ENCODE assay signal across 10 cellular contexts in the genomic region with DNA sequence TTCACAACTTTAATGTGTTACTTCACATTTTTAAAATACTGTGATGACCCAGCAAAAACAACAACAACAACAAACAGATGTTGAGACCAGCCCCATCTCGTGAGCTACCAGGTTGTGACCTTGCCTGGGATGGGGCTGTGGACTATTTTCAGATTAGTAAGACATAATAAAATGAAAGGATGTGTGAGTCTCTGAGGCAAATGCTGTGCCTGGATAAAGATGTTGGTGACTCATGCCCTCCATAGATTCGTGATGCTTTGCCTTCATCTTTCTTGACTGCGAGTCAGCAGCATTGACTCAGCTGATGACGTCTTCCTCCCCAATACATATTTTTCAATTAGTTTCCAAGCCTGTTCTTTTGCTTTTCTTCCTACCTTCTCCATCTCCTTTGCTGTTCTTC.
A peak's percentile ranks its signal among the peaks of the same experiment; 100 is the strongest.
DNase-seq lines count a peak whose midpoint lies in the region; ATAC-seq and TF ChIP-seq lines count a peak whose summit lies in the region.
"Had no signal": no experiment of that assay in that cellular context is flagged by ENCODE, and none has a peak within 500 bp of the region (broad histone marks: within the 10 kb centered on the region; RNA-seq: fewer than 3 reads in every experiment).

No MANE protein-coding gene starts in this region.

- H3K9me3 Mint-ChIP-seq in MCF 10A (ENCODE audit: unreplicated experiment), result no peaks in the 10 kb centered on the region
- peaks cover 6% of the 10 kb centered on the region for H3K9me3 Mint-ChIP-seq in activated T-cell treated with anti-CD3 and anti-CD28 coated beads, Interleukin-2, amount 50 U/mL, for 24 hours
- peaks cover 0 to 11% of the 10 kb centered on the region in 2 donors for H3K9me3 Mint-ChIP-seq in stimulated activated naive CD8-positive, alpha-beta T cell treated with anti-CD3 and anti-CD28 coated beads, Interleukin-15, amount 100 ng/mL, for 72 hours
- H3K9me3 Mint-ChIP-seq: CD8-positive, alpha-beta memory T cell had no signal

- POLR2A ChIA-PET in MCF 10A (lab: Yijun Ruan, JAX), result no interaction called here

- ATAC-seq in stimulated activated naive CD8-positive, alpha-beta T cell treated with anti-CD3 and anti-CD28 coated beads, Interleukin-15, amount 100 ng/mL, for 72 hours, result peak; percentile 80
- ATAC-seq in GM21528 (IDR thresholded peaks at IDR 0.05; ENCODE audit: low FRiP score, unreplicated experiment), result no peak

- no peaks in the 10 kb centered on the region for H3K27me3 ChIP-seq in breast epithelium
- H3K27me3 ChIP-seq: spleen had no signal

- H3K4me3 ChIP-seq in breast epithelium, result no peak overlapping the region
- H3K4me3 ChIP-seq: spleen had no signal

- intact Hi-C loops in MCF 10A (cut with micrococcal nuclease), result loop anchor here (2.0 kb wide), 1 partner anchor 78 kb away; no protein-coding TSS in a partner anchor
- intact Hi-C loops in breast epithelium (cut with DNase I; ENCODE audit: low total_unique reads), result loop anchor here (10.0 kb wide), 1 partner anchor 1762 kb away; no protein-coding TSS in a partner anchor

- no peak for TF ChIP-seq CTCF in MCF 10A (IDR thresholded peaks at IDR 0.05; ENCODE audit: unreplicated experiment)
- TF ChIP-seq CTCF in breast epithelium (IDR thresholded peaks at IDR 0.05), result no peak

- DNase-seq in MCF 10A (ENCODE audit: unreplicated experiment) (peak; percentile 66), breast epithelium (ENCODE audit: low spot score in 2 of 2) (no peak), foreskin melanocyte (peak; percentile 16), COLO668 (lab: John Stamatoyannopoulos, UW; ENCODE audit: unreplicated experiment) (no peak), DMS 273 (lab: John Stamatoyannopoulos, UW; ENCODE audit: unreplicated experiment) (no peak)
- DNase-seq in activated T-cell treated with anti-CD3 and anti-CD28 coated beads, Interleukin-2, amount 50 U/mL, for 24 hours, result no peak
- peak; percentile 5 to 37 for DNase-seq in stimulated activated naive CD8-positive, alpha-beta T cell treated with anti-CD3 and anti-CD28 coated beads, Interleukin-15, amount 100 ng/mL, for 72 hours
- DNase-seq: CD8-positive, alpha-beta memory T cell; spleen had no signal

- H3K36me3 ChIP-seq in breast epithelium, result no peaks in the 10 kb centered on the region
- H3K36me3 ChIP-seq: spleen had no signal

- H3K27ac Mint-ChIP-seq in MCF 10A (ENCODE audit: low read depth, unreplicated experiment), result no peak overlapping the region
- H3K27ac Mint-ChIP-seq in activated T-cell treated with anti-CD3 and anti-CD28 coated beads, Interleukin-2, amount 50 U/mL, for 24 hours, result peak overlapping the region; percentile 75
- H3K27ac Mint-ChIP-seq in stimulated activated naive CD8-positive, alpha-beta T cell treated with anti-CD3 and anti-CD28 coated beads, Interleukin-15, amount 100 ng/mL, for 72 hours, result no peak overlapping the region

- no TSS peak for BruUV-seq in MCF 10A (replicated peaks; lab: Mats Ljungman, UMichigan)

- CTCF ChIA-PET in MCF 10A (lab: Yijun Ruan, JAX), result interaction anchor here (0.6 to 1.0 kb wide), 3 partner anchors 9 to 190 kb away, joined by 3 to 4 read pairs (median 4); no protein-coding TSS in a partner anchor

- H3K9me3 ChIP-seq in breast epithelium, result no peaks in the 10 kb centered on the region

- TF ChIP-seq POLR2A in breast epithelium (IDR thresholded peaks at IDR 0.05), result no peak

- H3K27me3 Mint-ChIP-seq in MCF 10A (ENCODE audit: insufficient read depth, unreplicated experiment), result no peaks in the 10 kb centered on the region
- no peaks in the 10 kb centered on the region for H3K27me3 Mint-ChIP-seq in activated T-cell treated with anti-CD3 and anti-CD28 coated beads, Interleukin-2, amount 50 U/mL, for 24 hours
- H3K27me3 Mint-ChIP-seq in stimulated activated naive CD8-positive, alpha-beta T cell treated with anti-CD3 and anti-CD28 coated beads, Interleukin-15, amount 100 ng/mL, for 72 hours, result no peaks in the 10 kb centered on the region

- no peak overlapping the region for H3K27ac ChIP-seq in breast epithelium
- H3K27ac ChIP-seq: spleen had no signal

- peaks cover under 1% of the 10 kb centered on the region for H3K36me3 Mint-ChIP-seq in MCF 10A (ENCODE audit: insufficient read depth, unreplicated experiment)
- no peaks in the 10 kb centered on the region for H3K36me3 Mint-ChIP-seq in activated T-cell treated with anti-CD3 and anti-CD28 coated beads, Interleukin-2, amount 50 U/mL, for 24 hours (ENCODE audit: low read depth)

- H3K4me3 Mint-ChIP-seq in MCF 10A (ENCODE audit: unreplicated experiment), result no peak overlapping the region
- no peak overlapping the region for H3K4me3 Mint-ChIP-seq in activated T-cell treated with anti-CD3 and anti-CD28 coated beads, Interleukin-2, amount 50 U/mL, for 24 hours
- no peak overlapping the region for H3K4me3 Mint-ChIP-seq in stimulated activated naive CD8-positive, alpha-beta T cell treated with anti-CD3 and anti-CD28 coated beads, Interleukin-15, amount 100 ng/mL, for 72 hours
- H3K4me3 Mint-ChIP-seq: CD8-positive, alpha-beta memory T cell had no signal

- H3K4me1 ChIP-seq in breast epithelium, result no peaks in the 10 kb centered on the region
- H3K4me1 ChIP-seq: spleen had no signal

- H3K4me1 Mint-ChIP-seq in MCF 10A (ENCODE audit: insufficient read depth, unreplicated experiment), result no peaks in the 10 kb centered on the region
- H3K4me1 Mint-ChIP-seq in activated T-cell treated with anti-CD3 and anti-CD28 coated beads, Interleukin-2, amount 50 U/mL, for 24 hours (ENCODE audit: low read depth), result peaks cover 21% of the 10 kb centered on the region
- peaks cover 11% of the 10 kb centered on the region for H3K4me1 Mint-ChIP-seq in stimulated activated naive CD8-positive, alpha-beta T cell treated with anti-CD3 and anti-CD28 coated beads, Interleukin-15, amount 100 ng/mL, for 72 hours
- H3K4me1 Mint-ChIP-seq: CD8-positive, alpha-beta memory T cell had no signal

Comparison
In these comparisons a context has a peak if more than half of its experiments do, and no peak if none do; other contexts are left out.
1. DNase-seq: peak in MCF 10A (single experiment), foreskin melanocyte (single experiment) and stimulated activated naive CD8-positive, alpha-beta T cell treated with anti-CD3 and anti-CD28 coated beads, Interleukin-15, amount 100 ng/mL, for 72 hours (2 of 2); none in breast epithelium (0 of 2), activated T-cell treated with anti-CD3 and anti-CD28 coated beads, Interleukin-2, amount 50 U/mL, for 24 hours (single experiment), COLO668 (single experiment) and DMS 273 (single experiment).